In the genomic region with DNA sequence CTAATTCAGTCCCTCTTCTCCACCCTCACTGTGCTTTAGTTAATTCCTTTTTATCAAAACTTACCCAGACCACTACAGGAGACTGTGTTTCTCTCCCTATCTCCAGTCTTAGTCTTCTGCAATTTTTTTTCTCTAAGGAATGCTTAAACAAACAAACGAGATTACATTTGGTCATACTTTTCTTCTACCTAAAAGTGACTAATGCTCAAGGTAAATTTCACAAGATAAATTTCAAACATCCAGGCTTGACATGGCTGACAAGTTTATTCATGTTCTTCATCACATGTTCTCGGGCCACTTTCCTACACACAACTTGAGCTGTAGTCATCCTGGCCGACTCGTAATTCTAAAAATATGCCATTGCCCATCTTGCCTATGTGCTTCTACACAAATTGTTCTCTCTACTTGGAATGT, we compare ENCODE assay signal across 17 cellular contexts. TPM values are rescaled to one million over a fixed set of nuclear protein-coding genes. Genes with fewer than 3 reads are reported as not detected.
DNase-seq lines count a peak whose midpoint lies in the region; ATAC-seq, FAIRE-seq and TF ChIP-seq lines count a peak whose summit lies in the region.
"Had no signal": no experiment of that assay in that cellular context is flagged by ENCODE, and none has a peak within 500 bp of the region (broad histone marks: within the 10 kb centered on the region; RNA-seq: fewer than 3 reads in every experiment).

No MANE protein-coding gene starts in this region.

- peaks cover 6% of the 10 kb centered on the region for H3K9me3 Mint-ChIP-seq in mesothelial cell of epicardium
- H3K9me3 Mint-ChIP-seq: activated naive CD4-positive, alpha-beta T cell treated with anti-CD3 and anti-CD28 coated beads, Interleukin-2, amount 10 ng/mL, durations not matched to agents 7 days and 5 days; stimulated activated effector memory CD8-positive, alpha-beta T cell treated with anti-CD3 and anti-CD28 coated beads, Interleukin-12 subunit alpha, Interleukin-12 subunit beta, amount 100 ng/mL, for 72 hours had no signal

- no peak overlapping the region for H3K4me3 Mint-ChIP-seq in mesothelial cell of epicardium
- H3K4me3 Mint-ChIP-seq: activated naive CD4-positive, alpha-beta T cell treated with anti-CD3 and anti-CD28 coated beads, Interleukin-2, amount 10 ng/mL, durations not matched to agents 7 days and 5 days; stimulated activated effector memory CD8-positive, alpha-beta T cell treated with anti-CD3 and anti-CD28 coated beads, Interleukin-12 subunit alpha, Interleukin-12 subunit beta, amount 100 ng/mL, for 72 hours had no signal

- peaks cover 27% of the 10 kb centered on the region for H3K4me1 Mint-ChIP-seq in mesothelial cell of epicardium

- no peaks in the 10 kb centered on the region for H3K27me3 Mint-ChIP-seq in mesothelial cell of epicardium (ENCODE audit: low read depth)

- no peak overlapping the region for H4K5ac ChIP-seq in mesendoderm (ENCODE audit: low read length)

- FAIRE-seq in A549 (lab: Jason Lieb, UNC) (no peak), endothelial cell of umbilical vein (lab: Jason Lieb, UNC) (no peak)

- TF ChIP-seq RAD21 in A549 (conservative IDR thresholded peaks at IDR 0.05 in 1 of 2, IDR thresholded peaks at IDR 0.05 in 1 of 2), result 0 out of 5 replicates have a peak, but pooled peaks of 1 of the 2 experiments have one; percentile 25

- intact Hi-C loops in endothelial cell of umbilical vein (cut with micrococcal nuclease), result no loop called here

- POLR2A ChIA-PET in A549 (lab: Yijun Ruan, JAX), result interaction anchor here (0.9 kb wide), 1 partner anchor 22 kb away, joined by 7 read pairs; no protein-coding TSS in a partner anchor
- POLR2A ChIA-PET in endothelial cell of umbilical vein (lab: Charles Lee), result no interaction called here

- TF ChIP-seq CTCF in A549 (IDR thresholded peaks at IDR 0.05) (no peak), endothelial cell of umbilical vein (IDR thresholded peaks at IDR 0.05; ENCODE audit: extremely low read depth in 1 of 2, insufficient read depth in 1 of 2, low read depth in 1 of 2, low read length in 2 of 2) (no peak), mesothelial cell of epicardium (IDR thresholded peaks at IDR 0.05; ENCODE audit: unreplicated experiment) (no peak)

- H3K4me1 ChIP-seq in A549 (peaks cover 55% of the 10 kb centered on the region), endothelial cell of umbilical vein (ENCODE audit: control insufficient read depth, extremely low read depth, insufficient read depth, low read length) (peaks cover 9% of the 10 kb centered on the region), mesendoderm (ENCODE audit: control insufficient read depth, low read depth, low read length) (no peaks in the 10 kb centered on the region)
- H3K4me1 ChIP-seq: sigmoid colon, uterus had no signal

- H3K9ac ChIP-seq in endothelial cell of umbilical vein (replicated peaks; ENCODE audit: extremely low read depth, insufficient read depth, low read length) (no peak overlapping the region), mesendoderm (ENCODE audit: low read length) (no peak overlapping the region)

- H3K79me1 ChIP-seq in mesendoderm (ENCODE audit: low read length), result no peaks in the 10 kb centered on the region

- DNase-seq in A549 (ENCODE audit: low read depth in 1 of 2, low spot score in 1 of 2), result peak; percentile 55 to 72
- DNase-seq in M059J (ENCODE audit: low read depth), result peak; percentile 75
- DNase-seq in endothelial cell of umbilical vein (ENCODE audit: low read depth, low spot score), result no peak
- DNase-seq in mesothelial cell of epicardium (ENCODE audit: low spot score in 2 of 2, unreplicated experiment in 2 of 2), result no peak
- DNase-seq in NCI-H146 treated with DMSO at 0.1 percent for 48 hours (lab: John Stamatoyannopoulos, UW; ENCODE audit: unreplicated experiment), result no peak
- DNase-seq in mesendoderm, result no peak
- no peak for DNase-seq in KG1 (lab: John Stamatoyannopoulos, UW)
- DNase-seq in iPS-NIHi7 (ENCODE audit: extremely low spot score), result no peak
- DNase-seq: activated naive CD4-positive, alpha-beta T cell treated with anti-CD3 and anti-CD28 coated beads, Interleukin-2, amount 10 ng/mL, durations not matched to agents 7 days and 5 days; caudate nucleus; GDM1; left colon; NCI-H1105; NCI-H446; sigmoid colon; uterus had no signal

- H3K56ac ChIP-seq in mesendoderm (ENCODE audit: low read length), result no peak overlapping the region

- WGBS in A549 (ENCODE audit: missing lambda C conversion rate), result under 1% methylated on average over 4 of the region's 4 CpGs
- no CpG with 5 or more reads among the region's 4 CpGs for WGBS in mesendoderm (ENCODE audit: extremely low coverage, insufficient coverage, low lambda C conversion rate)

- no peak overlapping the region for H3K4ac ChIP-seq in mesendoderm (ENCODE audit: low read depth, low read length)

- no peak overlapping the region for H3K4me3 ChIP-seq in A549
- H3K4me3 ChIP-seq in endothelial cell of umbilical vein (replicated peaks in 1 of 3; ENCODE audit: insufficient read depth in 1 of 3, low read depth in 1 of 3, low read length in 3 of 3), result no peak overlapping the region
- H3K4me3 ChIP-seq in mesendoderm (ENCODE audit: low read length), result no peak overlapping the region
- H3K4me3 ChIP-seq: sigmoid colon, uterus had no signal

- H2BK5ac ChIP-seq in mesendoderm (ENCODE audit: low read length), result no peak overlapping the region

- H2AK5ac ChIP-seq in mesendoderm (ENCODE audit: low read length), result no peak overlapping the region

- no peaks in the 10 kb centered on the region for H3K9me3 ChIP-seq in A549
- H3K9me3 ChIP-seq in endothelial cell of umbilical vein (replicated peaks; ENCODE audit: control insufficient read depth, insufficient read depth, low read length), result no peaks in the 10 kb centered on the region
- H3K9me3 ChIP-seq: sigmoid colon, uterus had no signal

- dilution Hi-C loops in endothelial cell of umbilical vein (cut with MboI; ENCODE audit: extremely low pct_ligation_motif_present, low sequenced_read_pairs), result no loop called here

- H4K8ac ChIP-seq in mesendoderm (ENCODE audit: low read depth, low read length), result no peak overlapping the region

- peak overlapping the region; percentile 74 to 80 for H3K27ac ChIP-seq in A549
- H3K27ac ChIP-seq in endothelial cell of umbilical vein (ENCODE audit: insufficient read depth, low read depth, low read length), result no peak overlapping the region
- no peak overlapping the region for H3K27ac ChIP-seq in mesendoderm (ENCODE audit: low read depth, low read length)
- H3K27ac ChIP-seq: sigmoid colon, uterus had no signal

- H3K79me2 ChIP-seq in endothelial cell of umbilical vein (ENCODE audit: control insufficient read depth, insufficient read depth, low read length), result no peaks in the 10 kb centered on the region
- H3K79me2 ChIP-seq in mesendoderm (ENCODE audit: control insufficient read depth, insufficient read depth, low read length), result no peaks in the 10 kb centered on the region

- BruUV-seq in endothelial cell of umbilical vein (replicated peaks; lab: Mats Ljungman, UMichigan), result no TSS peak

- no peaks in the 10 kb centered on the region for H3K36me3 Mint-ChIP-seq in mesothelial cell of epicardium
- H3K36me3 Mint-ChIP-seq: activated naive CD4-positive, alpha-beta T cell treated with anti-CD3 and anti-CD28 coated beads, Interleukin-2, amount 10 ng/mL, durations not matched to agents 7 days and 5 days; stimulated activated effector memory CD8-positive, alpha-beta T cell treated with anti-CD3 and anti-CD28 coated beads, Interleukin-12 subunit alpha, Interleukin-12 subunit beta, amount 100 ng/mL, for 72 hours had no signal

- TF ChIP-seq EP300 in A549 (IDR thresholded peaks at IDR 0.05), result peak; percentile 39 to 61; a peak in 2 of 5 replicates

- no peaks in the 10 kb centered on the region for H4K20me1 ChIP-seq in endothelial cell of umbilical vein (replicated peaks; ENCODE audit: control insufficient read depth, extremely low read depth, insufficient read depth, low read length)

- H3K23ac ChIP-seq in mesendoderm (ENCODE audit: low read length), result no peak overlapping the region

- H2BK120ac ChIP-seq in mesendoderm (ENCODE audit: low read depth, low read length), result no peak overlapping the region

- H3K4me2 ChIP-seq in A549 (peak overlapping the region; percentile 69), endothelial cell of umbilical vein (ENCODE audit: insufficient read depth, low read length) (no peak overlapping the region), mesendoderm (ENCODE audit: low read length) (no peak overlapping the region)

- H3K36me3 ChIP-seq in endothelial cell of umbilical vein (ENCODE audit: control insufficient read depth in 2 of 2, extremely low read depth in 1 of 2, insufficient read depth in 2 of 2, low read length in 2 of 2), result no peaks in the 10 kb centered on the region
- H3K36me3 ChIP-seq in mesendoderm (ENCODE audit: control insufficient read depth, insufficient read depth, low read length), result no peaks in the 10 kb centered on the region
- H3K36me3 ChIP-seq: sigmoid colon, uterus had no signal

- H3K9me1 ChIP-seq in endothelial cell of umbilical vein (replicated peaks; ENCODE audit: control insufficient read depth, extremely low read depth, insufficient read depth, low read length), result no peaks in the 10 kb centered on the region

- peaks cover 0 to 2% of the 10 kb centered on the region in 2 experiments for H3K27me3 ChIP-seq in endothelial cell of umbilical vein (ENCODE audit: control insufficient read depth in 2 of 2, insufficient read depth in 2 of 2, low read length in 2 of 2)
- H3K27me3 ChIP-seq in mesendoderm (ENCODE audit: insufficient read depth, low read length, poor library complexity), result no peaks in the 10 kb centered on the region
- H3K27me3 ChIP-seq: sigmoid colon had no signal

- H3K18ac ChIP-seq in mesendoderm (ENCODE audit: low read length), result no peak overlapping the region

- H3K27ac Mint-ChIP-seq in mesothelial cell of epicardium, result peak overlapping the region; percentile 80
- H3K27ac Mint-ChIP-seq: activated naive CD4-positive, alpha-beta T cell treated with anti-CD3 and anti-CD28 coated beads, Interleukin-2, amount 10 ng/mL, durations not matched to agents 7 days and 5 days; stimulated activated effector memory CD8-positive, alpha-beta T cell treated with anti-CD3 and anti-CD28 coated beads, Interleukin-12 subunit alpha, Interleukin-12 subunit beta, amount 100 ng/mL, for 72 hours had no signal

- ATAC-seq in A549, result peak; percentile 76 to 90
- ATAC-seq: left colon; stimulated activated effector memory CD8-positive, alpha-beta T cell treated with anti-CD3 and anti-CD28 coated beads, Interleukin-12 subunit alpha, Interleukin-12 subunit beta, amount 100 ng/mL, for 72 hours had no signal

- peak overlapping the region; percentile 8 for H2AFZ ChIP-seq in endothelial cell of umbilical vein (ENCODE audit: low read depth, low read length)

- CTCF ChIA-PET in A549 (lab: Yijun Ruan, JAX) (interaction anchor here (0.6 to 2.6 kb wide), 3 partner anchors 12 to 134 kb away, joined by 3 to 16 read pairs (median 3); no protein-coding TSS in a partner anchor), endothelial cell of umbilical vein (lab: Charles Lee) (interaction anchor here (0.6 to 1.0 kb wide), 2 partner anchors 66 to 147 kb away, joined by 3 to 4 read pairs; no protein-coding TSS in a partner anchor)

- H2BK15ac ChIP-seq in mesendoderm (replicated peaks; ENCODE audit: low read depth), result no peak overlapping the region

- TF ChIP-seq POLR2A in A549 (IDR thresholded peaks at IDR 0.05; ENCODE audit: low read length) (no peak), endothelial cell of umbilical vein (IDR thresholded peaks at IDR 0.05; ENCODE audit: low read depth, low read length) (no peak)

RNA-seq across cellular contexts. Expression of a gene that starts 23.2 kb away (rescaled TPM):
- polyA plus RNA-seq in A549 (2011; rRNA removed) (160 and 209 TPM in 2 replicates), A549 (2017; fragmentation: RNase III; extraction: RNeasy Plus Mini Kit Qiagen cat#74134 plus additional on column Dnase treatment) (89.1 to 142 TPM (median 128 TPM) in 3 replicates), endothelial cell of umbilical vein (41.5 and 58.7 TPM in 2 replicates)
- 35.0 and 40.1 TPM in 2 replicates for polyA plus RNA-seq in A549 (2012; cell fraction: cytosol; rRNA removed)
- polyA plus RNA-seq in A549 (2012; cell fraction: nucleus; rRNA removed), result 48.9 and 60.2 TPM in 2 replicates
- polyA minus RNA-seq in A549 (2011; rRNA and poly(A)+ RNA removed), result 149 and 161 TPM in 2 replicates
- total RNA-seq in M059J (2014; rRNA removed; shearing (Covaris generic)), result 83.1 and 90.6 TPM in 2 replicates
- total RNA-seq in endothelial cell of umbilical vein (139 and 142 TPM in 2 replicates), mesothelial cell of epicardium (74.5 to 84.3 TPM (median 81.6 TPM) in 3 replicates)
- polyA plus RNA-seq in endothelial cell of umbilical vein (2011; cell fraction: cytosol; rRNA removed), result 41.7 and 45.9 TPM in 2 replicates
- 45.1 and 51.4 TPM in 2 replicates for polyA plus RNA-seq in endothelial cell of umbilical vein (2011; cell fraction: nucleus; rRNA removed)
- 86.6 and 98.4 TPM in 2 replicates for polyA plus RNA-seq in endothelial cell of umbilical vein (2012)
- polyA minus RNA-seq in endothelial cell of umbilical vein, result 167 and 172 TPM in 2 replicates
- 43.2 TPM for polyA minus RNA-seq in endothelial cell of umbilical vein (2011; cell fraction: cytosol; rRNA and poly(A)+ RNA removed)
- 79.5 and 85.9 TPM in 2 replicates for polyA minus RNA-seq in endothelial cell of umbilical vein (2011; cell fraction: nucleus; rRNA and poly(A)+ RNA removed)
- polyA plus RNA-seq in mesendoderm (2013, experiment 1 of 2), result 81.5 TPM
- 84.2 TPM for polyA plus RNA-seq in mesendoderm (2013, experiment 2 of 2)

Comparison
In these comparisons a context has a peak if more than half of its experiments do, and no peak if none do; other contexts are left out.
1. DNase-seq: peak in A549 (2 of 2) and M059J (single experiment); none in endothelial cell of umbilical vein (single experiment), mesothelial cell of epicardium (0 of 2), NCI-H146 treated with DMSO at 0.1 percent for 48 hours (single experiment), mesendoderm (single experiment), KG1 (single experiment) and iPS-NIHi7 (single experiment).
2. H3K27ac ChIP-seq: peak in A549 (2 of 2); none in endothelial cell of umbilical vein (single experiment) and mesendoderm (single experiment).